12 cellular contexts compared by ENCODE assay signal in the genomic region with DNA sequence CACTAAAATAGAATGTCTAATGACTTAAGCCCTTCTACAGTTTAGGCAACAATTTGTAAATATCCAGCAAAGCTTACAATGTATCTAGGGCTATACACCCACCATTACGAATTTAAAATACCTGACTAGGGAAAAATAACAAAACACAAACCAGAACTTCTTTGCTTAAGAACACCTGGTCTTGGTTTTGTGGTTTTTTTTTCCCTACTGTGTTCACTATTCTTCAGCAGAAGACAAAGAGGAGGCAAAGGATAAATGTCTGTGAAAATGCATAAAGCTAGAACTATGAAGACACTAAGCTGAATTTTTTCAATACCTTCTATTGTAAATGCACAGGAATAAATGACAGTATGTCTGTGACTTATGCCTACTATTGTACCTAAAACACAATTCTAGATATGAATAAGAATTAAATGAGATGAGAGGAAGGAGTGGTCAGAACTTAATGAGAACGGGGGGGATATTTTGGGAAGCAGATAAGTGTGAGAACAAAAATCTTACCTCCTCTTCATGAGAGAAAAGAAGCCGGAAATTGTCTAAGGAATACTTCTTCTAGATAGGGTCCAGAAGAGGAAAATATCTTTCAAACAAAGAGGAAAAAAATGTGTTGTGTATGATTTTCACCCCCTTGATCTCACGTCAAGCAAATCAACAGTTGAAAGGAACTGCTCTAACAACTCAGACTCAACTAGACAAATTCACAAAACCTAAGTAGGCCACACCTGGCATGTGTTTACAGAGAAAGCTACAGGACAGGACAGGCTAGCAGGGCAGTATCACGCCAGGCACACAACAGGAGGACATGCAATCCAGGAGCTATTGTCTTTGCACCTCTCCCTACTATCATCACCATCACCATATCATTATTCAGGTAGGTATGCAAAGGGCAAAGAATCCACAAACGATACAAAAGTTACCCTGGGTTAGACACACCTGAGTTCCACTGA.
DNase-seq lines count a peak whose midpoint lies in the region; ATAC-seq and TF ChIP-seq lines count a peak whose summit lies in the region.
"Had no signal": no experiment of that assay in that cellular context is flagged by ENCODE, and none has a peak within 500 bp of the region (broad histone marks: within the 10 kb centered on the region; RNA-seq: fewer than 3 reads in every experiment).

No MANE protein-coding gene starts in this region.

- peak overlapping the region; percentile 18 for H3K27ac Mint-ChIP-seq in activated naive CD8-positive, alpha-beta T cell treated with anti-CD3 and anti-CD28 coated beads, Interleukin-2, amount 10 ng/mL, durations not matched to agents 7 days and 5 days

- H3K27me3 ChIP-seq in HUES64 (ENCODE audit: insufficient read depth, low read length) (no peaks in the 10 kb centered on the region), trophoblast cell (ENCODE audit: insufficient read depth, low read length) (no peaks in the 10 kb centered on the region), prostate gland (replicated peaks; ENCODE audit: insufficient read depth) (no peaks in the 10 kb centered on the region)

- H3K36me3 Mint-ChIP-seq in activated naive CD8-positive, alpha-beta T cell treated with anti-CD3 and anti-CD28 coated beads, Interleukin-2, amount 10 ng/mL, durations not matched to agents 7 days and 5 days, result peaks cover 16% of the 10 kb centered on the region

- H3K4me3 ChIP-seq in HUES64 (ENCODE audit: low read length) (no peak overlapping the region), trophoblast cell (ENCODE audit: low read depth, low read length) (no peak overlapping the region), prostate gland (no peak overlapping the region)

- no peak overlapping the region for H3K18ac ChIP-seq in trophoblast cell (ENCODE audit: low read length)

- H3K79me2 ChIP-seq in trophoblast cell (ENCODE audit: control insufficient read depth, insufficient read depth, low read length, poor library complexity), result peaks cover 9% of the 10 kb centered on the region

- H2BK5ac ChIP-seq in trophoblast cell (ENCODE audit: low read depth, low read length, poor library complexity), result no peak overlapping the region

- peak overlapping the region; percentile 15 for H3K4ac ChIP-seq in trophoblast cell (ENCODE audit: low read depth, low read length)

- no peak overlapping the region for H3K4me2 ChIP-seq in trophoblast cell (ENCODE audit: low read length)

- H3K4me1 Mint-ChIP-seq in activated naive CD8-positive, alpha-beta T cell treated with anti-CD3 and anti-CD28 coated beads, Interleukin-2, amount 10 ng/mL, durations not matched to agents 7 days and 5 days, result peaks cover 44% of the 10 kb centered on the region

- H4K91ac ChIP-seq in trophoblast cell (ENCODE audit: low read depth, low read length), result no peak overlapping the region

- no peak overlapping the region for H4K8ac ChIP-seq in trophoblast cell (ENCODE audit: low read depth, low read length)

- H4K12ac ChIP-seq in trophoblast cell (ENCODE audit: low read depth, low read length), result no peak overlapping the region

- H2AFZ ChIP-seq in trophoblast cell (ENCODE audit: insufficient read depth, low read length, poor library complexity), result no peak overlapping the region

- no peak for ATAC-seq in activated naive CD8-positive, alpha-beta T cell treated with anti-CD3 and anti-CD28 coated beads, Interleukin-2, amount 10 ng/mL, durations not matched to agents 7 days and 5 days (ENCODE audit: low read depth)
- no peak for ATAC-seq in HG03280 (IDR thresholded peaks at IDR 0.05; ENCODE audit: unreplicated experiment)

- POLR2A ChIA-PET in activated naive CD8-positive, alpha-beta T cell treated with anti-CD3 and anti-CD28 coated beads, Interleukin-2, amount 10 ng/mL, durations not matched to agents 7 days and 5 days (lab: Charles Lee), result interaction anchor here (0.8 kb wide), 1 partner anchor 85 kb away, joined by 3 read pairs; no protein-coding TSS in a partner anchor

- H3K23ac ChIP-seq in trophoblast cell (ENCODE audit: low read length), result no peak overlapping the region

- H3K79me1 ChIP-seq in trophoblast cell (ENCODE audit: low read length), result no peaks in the 10 kb centered on the region

- no peak overlapping the region for H2AK5ac ChIP-seq in trophoblast cell (ENCODE audit: low read length)

- H2BK120ac ChIP-seq in trophoblast cell (ENCODE audit: insufficient read depth, low read length, poor library complexity), result no peak overlapping the region

- DNase-seq in NCI-H146 (lab: John Stamatoyannopoulos, UW) (peak; percentile 45), NCI-H146 treated with DMSO at 0.1 percent for 48 hours (lab: John Stamatoyannopoulos, UW; ENCODE audit: unreplicated experiment) (no peak), trophoblast cell (no peak), prostate gland (ENCODE audit: low spot score) (no peak), mesenteric fat pad (ENCODE audit: low spot score) (no peak)
- no peak for DNase-seq in activated naive CD8-positive, alpha-beta T cell treated with anti-CD3 and anti-CD28 coated beads, Interleukin-2, amount 10 ng/mL, durations not matched to agents 7 days and 5 days
- DNase-seq: activated gamma-delta T cell; effector CD4-positive, alpha-beta T cell; hypothalamus had no signal

- H3K27ac ChIP-seq in HUES64 (ENCODE audit: low read depth, low read length) (0 out of 2 replicates have a peak overlapping the region, but pooled peaks have one; percentile 17), trophoblast cell (ENCODE audit: low read depth, low read length) (no peak overlapping the region), prostate gland (no peak overlapping the region)
- H3K27ac ChIP-seq: 22Rv1 had no signal

- H3K4me1 ChIP-seq in HUES64 (ENCODE audit: insufficient read depth, low read length), result peaks cover 51% of the 10 kb centered on the region
- peaks cover 0 to 2% of the 10 kb centered on the region in 2 experiments for H3K4me1 ChIP-seq in trophoblast cell (ENCODE audit: control insufficient read depth in 1 of 2, insufficient read depth in 2 of 2, low read length in 2 of 2)
- peaks cover 14% of the 10 kb centered on the region for H3K4me1 ChIP-seq in prostate gland (replicated peaks)

- intact Hi-C loops in prostate gland (cut with DNase I), result no loop called here

- 90% methylated on average over 4 of the region's 6 CpGs for WGBS in HUES64
- no CpG with 5 or more reads among the region's 6 CpGs for WGBS in trophoblast cell (ENCODE audit: extremely low coverage, insufficient coverage, insufficient read length)
- WGBS in prostate gland, result 65% methylated on average over 6 of the region's 6 CpGs

- H3K9me3 Mint-ChIP-seq in activated naive CD8-positive, alpha-beta T cell treated with anti-CD3 and anti-CD28 coated beads, Interleukin-2, amount 10 ng/mL, durations not matched to agents 7 days and 5 days, result peaks cover 2% of the 10 kb centered on the region

- H3K27me3 Mint-ChIP-seq in activated naive CD8-positive, alpha-beta T cell treated with anti-CD3 and anti-CD28 coated beads, Interleukin-2, amount 10 ng/mL, durations not matched to agents 7 days and 5 days, result no peaks in the 10 kb centered on the region

- TF ChIP-seq CTCF in prostate gland (IDR thresholded peaks at IDR 0.05), result no peak

- H3K9ac ChIP-seq in HUES64 (ENCODE audit: low read depth, low read length) (no peak overlapping the region), trophoblast cell (ENCODE audit: low read length) (no peak overlapping the region)

- no peak for TF ChIP-seq POLR2A in prostate gland (IDR thresholded peaks at IDR 0.05)

- H3K14ac ChIP-seq in trophoblast cell (ENCODE audit: low read length), result no peak overlapping the region

- no peaks in the 10 kb centered on the region for H3K9me3 ChIP-seq in HUES64 (ENCODE audit: insufficient read depth, low read depth, low read length)
- H3K9me3 ChIP-seq in trophoblast cell (ENCODE audit: insufficient read depth, low read depth, low read length), result no peaks in the 10 kb centered on the region
- no peaks in the 10 kb centered on the region for H3K9me3 ChIP-seq in prostate gland

- H3K4me3 Mint-ChIP-seq in activated naive CD8-positive, alpha-beta T cell treated with anti-CD3 and anti-CD28 coated beads, Interleukin-2, amount 10 ng/mL, durations not matched to agents 7 days and 5 days, result peak overlapping the region; percentile 11

- H3K36me3 ChIP-seq in HUES64 (ENCODE audit: insufficient read depth, low read length) (no peaks in the 10 kb centered on the region), trophoblast cell (ENCODE audit: control insufficient read depth in 1 of 2, insufficient read depth in 2 of 2, low read length in 2 of 2) (peaks cover 0 to 2% of the 10 kb centered on the region in 2 experiments), prostate gland (no peaks in the 10 kb centered on the region)

- H2BK12ac ChIP-seq in trophoblast cell (ENCODE audit: low read length), result no peak overlapping the region
